ENCODE assay signal across 8 cellular contexts in genomic region chr3:17431004-17431403, GRCh38.
A peak's percentile ranks its signal among the peaks of the same experiment; 100 is the strongest.
DNase-seq lines count a peak whose midpoint lies in the region; ATAC-seq and TF ChIP-seq lines count a peak whose summit lies in the region.

No MANE protein-coding gene starts in this region.

- H3K27ac ChIP-seq in right lobe of liver = no peak overlapping the region

- WGBS in right lobe of liver (ENCODE audit: insufficient coverage, low coverage, low lambda C conversion rate, missing lambda C conversion rate) = 17% methylated on average over 2 of the region's 2 CpGs

- H3K4me1 Mint-ChIP-seq in MCF 10A (ENCODE audit: insufficient read depth, unreplicated experiment) = peaks cover 4% of the 10 kb centered on the region

- intact Hi-C loops in MCF 10A (cut with micrococcal nuclease) (loop anchor here (1.0 to 2.0 kb wide), 3 partner anchors 255 to 864 kb away; no protein-coding TSS in a partner anchor), right lobe of liver (cut with DNase I) (no loop called here)

- ATAC-seq in GM18858 (IDR thresholded peaks at IDR 0.05; ENCODE audit: unreplicated experiment) (peak; percentile 49), right lobe of liver (peak; percentile 78 to 90 (median 80)), HG03432 (IDR thresholded peaks at IDR 0.05; ENCODE audit: unreplicated experiment) (no peak), GM19395 (IDR thresholded peaks at IDR 0.05; ENCODE audit: unreplicated experiment) (no peak)

- H3K36me3 ChIP-seq in right lobe of liver = no peaks in the 10 kb centered on the region

- DNase-seq in AG04449 (ENCODE audit: low read depth, low spot score) = no peak
- DNase-seq in NCI-H2171 treated with DMSO at 0.1 percent for 48 hours (lab: John Stamatoyannopoulos, UW) = peak; percentile 37
- peak; percentile 54 for DNase-seq in MCF 10A (ENCODE audit: unreplicated experiment)
- no peak for DNase-seq in right lobe of liver
- DNase-seq in NCI-H1048 (lab: John Stamatoyannopoulos, UW) = no peak

- no peak for TF ChIP-seq POLR2A in right lobe of liver (IDR thresholded peaks at IDR 0.05)

- POLR2A ChIA-PET in AG04449 (lab: Yijun Ruan, JAX) (no interaction called here), MCF 10A (lab: Yijun Ruan, JAX) (interaction anchor here (0.5 kb wide), 1 partner anchor 225 kb away, joined by 3 read pairs; no protein-coding TSS in a partner anchor)

- H3K36me3 Mint-ChIP-seq in MCF 10A (ENCODE audit: insufficient read depth, unreplicated experiment) = no peaks in the 10 kb centered on the region

- BruUV-seq in MCF 10A (replicated peaks; lab: Mats Ljungman, UMichigan) = no TSS peak

- H3K4me1 ChIP-seq in right lobe of liver = no peaks in the 10 kb centered on the region

- no peaks in the 10 kb centered on the region for H3K27me3 ChIP-seq in right lobe of liver

- CTCF ChIA-PET in AG04449 (lab: Yijun Ruan, JAX) = interaction anchor here (1.0 to 6.7 kb wide), 5 partner anchors 17 to 546 kb away, joined by 3 to 103 read pairs (median 6); no protein-coding TSS in a partner anchor
- CTCF ChIA-PET in MCF 10A (lab: Yijun Ruan, JAX) = interaction anchor here (0.6 to 8.9 kb wide), 12 partner anchors 9 to 653 kb away, joined by 3 to 124 read pairs (median 3); no protein-coding TSS in a partner anchor

- no peaks in the 10 kb centered on the region for H3K27me3 Mint-ChIP-seq in MCF 10A (ENCODE audit: insufficient read depth, unreplicated experiment)

- H3K9me3 ChIP-seq in right lobe of liver = no peaks in the 10 kb centered on the region

- no peak overlapping the region for H3K4me3 Mint-ChIP-seq in MCF 10A (ENCODE audit: unreplicated experiment)

- TF ChIP-seq CTCF in AG04449 (IDR thresholded peaks at IDR 0.05; ENCODE audit: insufficient read depth, low read length, missing control alignments) (peak; percentile 33), MCF 10A (IDR thresholded peaks at IDR 0.05; ENCODE audit: unreplicated experiment) (peak; percentile 42), right lobe of liver (IDR thresholded peaks at IDR 0.05) (peak; percentile 43 to 54 (median 50))

- no peaks in the 10 kb centered on the region for H3K9me3 Mint-ChIP-seq in MCF 10A (ENCODE audit: unreplicated experiment)

- H3K4me3 ChIP-seq in AG04449 (ENCODE audit: low read depth, low read length) (no peak overlapping the region), right lobe of liver (no peak overlapping the region)

- no peak overlapping the region for H3K27ac Mint-ChIP-seq in MCF 10A (ENCODE audit: low read depth, unreplicated experiment)

Comparison
In these comparisons a context has a peak if more than half of its experiments do, and no peak if none do; other contexts are left out.
1. DNase-seq: peak in NCI-H2171 treated with DMSO at 0.1 percent for 48 hours (single experiment) and MCF 10A (single experiment); none in AG04449 (single experiment), right lobe of liver (0 of 3) and NCI-H1048 (single experiment).
2. ATAC-seq: peak in GM18858 (single experiment) and right lobe of liver (4 of 4); none in HG03432 (single experiment) and GM19395 (single experiment).
3. Peak in every context shown above with its lines, with median percentiles within 50 percentile points of each other: CTCF ChIP-seq.